27 cellular contexts compared by ENCODE assay signal in genomic region chr2:6487805-6488204, GRCh38.
"Had no signal": no experiment of that assay in that cellular context is flagged by ENCODE, and none has a peak within 500 bp of the region (broad histone marks: within the 10 kb centered on the region; RNA-seq: fewer than 3 reads in every experiment).

No MANE protein-coding gene starts in this region.

- H3K36me3 ChIP-seq: stomach, suprapubic skin, thoracic aorta, thyroid gland, tibial artery, tibial nerve, transverse colon, upper lobe of left lung, upper lobe of right lung, uterus, vagina had no signal

- FAIRE-seq: urothelium cell line had no signal

- ATAC-seq: stimulated activated effector memory CD8-positive, alpha-beta T cell treated with anti-CD3 and anti-CD28 coated beads, Interleukin-12 subunit alpha, Interleukin-12 subunit beta, amount 100 ng/mL, for 72 hours; stimulated activated memory B cell treated with anti-CD40 and anti-IgM and Interleukin-4, amounts not matched to agents 10 μg/mL and 1 μg/mL and 100 μg/mL, for 72 hours; stimulated activated naive B cell treated with anti-CD40 and anti-IgM and Interleukin-4, amounts not matched to agents 10 μg/mL and 1 μg/mL and 100 μg/mL, for 72 hours; stimulated activated naive CD8-positive, alpha-beta T cell treated with anti-CD3 and anti-CD28 coated beads, Interleukin-15, amount 100 ng/mL, for 72 hours; stimulated activated naive CD8-positive, alpha-beta T cell treated with anti-CD3 and anti-CD28 coated beads, Interleukin-15, Interleukin-2, amounts not matched to agents 100 U/mL and 50 U/mL, for 24 hours; upper lobe of right lung had no signal

- H3K9me3 ChIP-seq: testis, thoracic aorta, thyroid gland, tibial artery, transverse colon, upper lobe of left lung, upper lobe of right lung, uterus, vagina had no signal

- H3K27me3 ChIP-seq: stomach, suprapubic skin, testis, thyroid gland, tibial artery, tibial nerve, transverse colon, upper lobe of left lung, upper lobe of right lung, uterus, vagina had no signal

- H3K4me3 ChIP-seq: stomach, suprapubic skin, testis, thoracic aorta, thyroid gland, tibial artery, tibial nerve, transverse colon, upper lobe of left lung, upper lobe of right lung, uterus, vagina had no signal

- DNase-seq: stimulated activated CD4-positive, alpha-beta T cell treated with anti-CD3 and anti-CD28 coated beads, Interleukin-2, amount 100 ng/mL, for 48 hours; stimulated activated CD4-positive, alpha-beta T cell treated with anti-CD3 and anti-CD28 coated beads, Interleukin-4, amount 100 ng/mL, for 1 hour; stimulated activated CD4-positive, alpha-beta T cell treated with anti-CD3 and anti-CD28 coated beads, Interleukin-4, amount 100 ng/mL, for 24 hours; stimulated activated CD4-positive, alpha-beta T cell treated with anti-CD3 and anti-CD28 coated beads, Interleukin-4, amount 100 ng/mL, for 4 hours; stimulated activated CD8-positive, alpha-beta memory T cell treated with anti-CD3 and anti-CD28 coated beads, Interleukin-4, amount 100 ng/mL, for 48 hours; stimulated activated naive B cell treated with anti-CD40 and anti-IgM and Interleukin-4, amounts not matched to agents 10 μg/mL and 1 μg/mL and 100 μg/mL, for 72 hours; stimulated activated naive CD4-positive, alpha-beta T cell; stimulated activated naive CD4-positive, alpha-beta T cell treated with Interleukin-2 at 50 U/mL for 16 hours; stimulated activated naive CD8-positive, alpha-beta T cell treated with anti-CD3 and anti-CD28 coated beads, Interleukin-15, amount 100 ng/mL, for 72 hours; stimulated activated naive CD8-positive, alpha-beta T cell treated with anti-CD3 and anti-CD28 coated beads, Interleukin-15, Interleukin-2, amounts not matched to agents 100 U/mL and 50 U/mL, for 24 hours; stomach; substantia nigra; testis; thyroid gland; tibial artery; transverse colon; trophoblast cell; upper lobe of left lung; upper lobe of right lung; uterus had no signal

- H3K27ac ChIP-seq: stomach, suprapubic skin, testis, thoracic aorta, thyroid gland, tibial artery, tibial nerve, transverse colon, upper lobe of left lung, upper lobe of right lung, uterus, vagina had no signal

- H3K4me1 ChIP-seq: suprapubic skin, testis, thyroid gland, tibial artery, tibial nerve, transverse colon, upper lobe of left lung, upper lobe of right lung, uterus, vagina had no signal
